In the genomic region with DNA sequence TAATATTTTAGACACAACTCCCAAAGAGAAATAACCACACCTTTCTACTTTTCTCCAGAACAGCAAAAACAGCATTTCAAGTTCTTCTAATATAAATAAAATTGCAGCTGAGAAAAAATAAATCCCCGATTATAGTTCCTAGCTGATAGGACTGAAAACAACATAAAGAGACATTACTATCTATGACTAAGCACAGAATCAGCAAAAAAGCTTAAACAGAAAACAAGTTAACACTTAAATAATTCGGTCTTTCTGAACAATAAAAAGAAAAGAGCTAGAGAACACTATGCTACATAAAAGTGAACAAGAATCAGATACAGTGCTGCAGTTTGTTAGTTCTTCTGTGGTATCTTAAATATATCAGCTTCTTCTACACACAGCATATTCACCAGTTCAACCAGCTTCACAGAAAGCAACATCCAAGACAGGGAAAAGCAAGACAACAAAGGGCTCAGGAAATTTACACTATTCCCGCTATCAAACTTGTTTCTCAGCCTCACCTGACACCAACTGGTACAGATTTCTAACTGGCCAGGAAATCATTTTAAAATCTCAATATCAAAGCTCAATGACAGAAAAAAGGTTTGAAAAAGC, we compare ENCODE assay signal across 14 cellular contexts. TPM values are rescaled to one million over a fixed set of nuclear protein-coding genes. Genes with fewer than 3 reads are reported as not detected.
DNase-seq lines count a peak whose midpoint lies in the region; ATAC-seq, FAIRE-seq and TF ChIP-seq lines count a peak whose summit lies in the region.
"Had no signal": no experiment of that assay in that cellular context is flagged by ENCODE, and none has a peak within 500 bp of the region (broad histone marks: within the 10 kb centered on the region; RNA-seq: fewer than 3 reads in every experiment).

No MANE protein-coding gene starts in this region.

- H3K9me3 ChIP-seq in A673 (ENCODE audit: low read depth, low read length, poor library complexity, severe bottlenecking) = no peaks in the 10 kb centered on the region
- no peaks in the 10 kb centered on the region for H3K9me3 ChIP-seq in MG63
- H3K9me3 ChIP-seq in right lobe of liver = no peaks in the 10 kb centered on the region
- no peaks in the 10 kb centered on the region for H3K9me3 ChIP-seq in testis
- H3K9me3 ChIP-seq: right atrium auricular region, transverse colon had no signal

- 64% methylated on average over 3 of the region's 3 CpGs for WGBS in right lobe of liver (ENCODE audit: insufficient coverage, low coverage, low lambda C conversion rate, missing lambda C conversion rate)
- 57 to 65% methylated on average over 3 of the region's 3 CpGs for WGBS in testis, 2 donors

- ATAC-seq in right lobe of liver = no peak
- ATAC-seq in stimulated activated effector memory CD8-positive, alpha-beta T cell treated with anti-CD3 and anti-CD28 coated beads, Interleukin-12 subunit alpha, Interleukin-12 subunit beta, amount 100 ng/mL, for 72 hours = no peak

- H3K27me3 ChIP-seq in A673 (replicated peaks; ENCODE audit: insufficient read depth, low read depth, low read length, poor library complexity) (no peaks in the 10 kb centered on the region), MG63 (no peaks in the 10 kb centered on the region), bronchial epithelial cell (ENCODE audit: control insufficient read depth, insufficient read depth, low read length) (no peaks in the 10 kb centered on the region), right lobe of liver (no peaks in the 10 kb centered on the region), testis (no peaks in the 10 kb centered on the region)
- H3K27me3 ChIP-seq: right atrium auricular region, transverse colon had no signal

- DNase-seq in A673 (ENCODE audit: low spot score) (peak; percentile 35), MG63 (no peak), bronchial epithelial cell (ENCODE audit: low read depth) (peak; percentile 56), mesothelial cell of epicardium (ENCODE audit: low spot score in 2 of 2, unreplicated experiment in 2 of 2) (no peak), right lobe of liver (no peak), testis (no peak)
- DNase-seq in central memory CD4-positive, alpha-beta T cell = no peak
- DNase-seq in stimulated activated effector memory CD8-positive, alpha-beta T cell treated with anti-CD3 and anti-CD28 coated beads, Interleukin-12 subunit alpha, Interleukin-12 subunit beta, amount 100 ng/mL, for 72 hours (ENCODE audit: low spot score in 2 of 2) = no peak
- DNase-seq: DMS79 treated with DMSO at 0.1 percent for 48 hours; effector CD8-positive, alpha-beta T cell; hypothalamus; MV-4-11; transverse colon had no signal

- TSS peak; percentile 38 for BruUV-seq in A673 (replicated peaks; lab: Mats Ljungman, UMichigan)

- CTCF ChIA-PET in A673 (lab: Charles Lee) = no interaction called here

- peaks cover 24% of the 10 kb centered on the region for H3K36me3 Mint-ChIP-seq in mesothelial cell of epicardium
- H3K36me3 Mint-ChIP-seq in stimulated activated effector memory CD8-positive, alpha-beta T cell treated with anti-CD3 and anti-CD28 coated beads, Interleukin-12 subunit alpha, Interleukin-12 subunit beta, amount 100 ng/mL, for 72 hours = peaks cover 41% of the 10 kb centered on the region

- H3K27ac Mint-ChIP-seq in mesothelial cell of epicardium = peak overlapping the region; percentile 97
- no peak overlapping the region for H3K27ac Mint-ChIP-seq in stimulated activated effector memory CD8-positive, alpha-beta T cell treated with anti-CD3 and anti-CD28 coated beads, Interleukin-12 subunit alpha, Interleukin-12 subunit beta, amount 100 ng/mL, for 72 hours

- no peak for FAIRE-seq in bronchial epithelial cell (lab: Jason Lieb, UNC)

- intact Hi-C loops in A673 (cut with micrococcal nuclease; ENCODE audit: unreplicated experiment) (no loop called here), right lobe of liver (cut with DNase I) (no loop called here), testis (cut with DNase I; ENCODE audit: low total_unique reads) (no loop called here)

- no peaks in the 10 kb centered on the region for H3K9me3 Mint-ChIP-seq in mesothelial cell of epicardium
- no peaks in the 10 kb centered on the region for H3K9me3 Mint-ChIP-seq in stimulated activated effector memory CD8-positive, alpha-beta T cell treated with anti-CD3 and anti-CD28 coated beads, Interleukin-12 subunit alpha, Interleukin-12 subunit beta, amount 100 ng/mL, for 72 hours

- H3K4me1 ChIP-seq in A673 (ENCODE audit: insufficient read depth, low read length, poor library complexity, severe bottlenecking) = peaks cover 26% of the 10 kb centered on the region
- H3K4me1 ChIP-seq in right lobe of liver = no peaks in the 10 kb centered on the region
- H3K4me1 ChIP-seq in testis = peaks cover 5% of the 10 kb centered on the region
- H3K4me1 ChIP-seq: right atrium auricular region had no signal

- H3K4me3 Mint-ChIP-seq in mesothelial cell of epicardium = peak overlapping the region; percentile 25
- no peak overlapping the region for H3K4me3 Mint-ChIP-seq in stimulated activated effector memory CD8-positive, alpha-beta T cell treated with anti-CD3 and anti-CD28 coated beads, Interleukin-12 subunit alpha, Interleukin-12 subunit beta, amount 100 ng/mL, for 72 hours

- POLR2A ChIA-PET in A673 (lab: Charles Lee; ENCODE audit: low non-redundant PET) = no interaction called here

- H3K4me1 Mint-ChIP-seq in mesothelial cell of epicardium = peaks cover 53% of the 10 kb centered on the region
- peaks cover 9% of the 10 kb centered on the region for H3K4me1 Mint-ChIP-seq in stimulated activated effector memory CD8-positive, alpha-beta T cell treated with anti-CD3 and anti-CD28 coated beads, Interleukin-12 subunit alpha, Interleukin-12 subunit beta, amount 100 ng/mL, for 72 hours

- no peak for TF ChIP-seq POLR2A in right lobe of liver (IDR thresholded peaks at IDR 0.05)
- TF ChIP-seq POLR2A in testis (IDR thresholded peaks at IDR 0.05) = no peak

- H3K27me3 Mint-ChIP-seq in mesothelial cell of epicardium (ENCODE audit: low read depth) = no peaks in the 10 kb centered on the region

- H3K27ac ChIP-seq in A673 (ENCODE audit: low read depth, low read length, poor library complexity, severe bottlenecking) (peak overlapping the region; percentile 65), right lobe of liver (peak overlapping the region in 1 of 3 donors; percentile 17), testis (peak overlapping the region in 1 of 2 donors; percentile 41)
- H3K27ac ChIP-seq: right atrium auricular region had no signal

- peak overlapping the region; percentile 1 for H3K4me3 ChIP-seq in A673 (ENCODE audit: low read depth, low read length, poor library complexity, severe bottlenecking)
- H3K4me3 ChIP-seq in MG63 = peak overlapping the region; percentile 25
- no peak overlapping the region for H3K4me3 ChIP-seq in bronchial epithelial cell (ENCODE audit: low read depth, low read length)
- no peak overlapping the region for H3K4me3 ChIP-seq in right lobe of liver
- no peak overlapping the region for H3K4me3 ChIP-seq in testis
- H3K4me3 ChIP-seq: right atrium auricular region, transverse colon had no signal

- TF ChIP-seq CTCF in A673 (conservative IDR thresholded peaks at IDR 0.05; ENCODE audit: low read depth, low read length) (no peak), bronchial epithelial cell (IDR thresholded peaks at IDR 0.05; ENCODE audit: insufficient read depth, low read length, severe bottlenecking) (no peak), mesothelial cell of epicardium (IDR thresholded peaks at IDR 0.05; ENCODE audit: unreplicated experiment) (no peak), right lobe of liver (IDR thresholded peaks at IDR 0.05) (no peak), testis (IDR thresholded peaks at IDR 0.05) (no peak)

- H3K36me3 ChIP-seq in A673 (ENCODE audit: insufficient read depth, low read length, poor library complexity, severe bottlenecking) = no peaks in the 10 kb centered on the region
- H3K36me3 ChIP-seq in MG63 = peaks cover 43% of the 10 kb centered on the region
- peaks cover 3% of the 10 kb centered on the region for H3K36me3 ChIP-seq in bronchial epithelial cell (ENCODE audit: control insufficient read depth, insufficient read depth, low read length)
- H3K36me3 ChIP-seq in right lobe of liver = no peaks in the 10 kb centered on the region
- no peaks in the 10 kb centered on the region for H3K36me3 ChIP-seq in testis (ENCODE audit: low read depth, missing control alignments)
- H3K36me3 ChIP-seq: right atrium auricular region, transverse colon had no signal

RNA-seq across cellular contexts. Expression of gene FEZ2, which starts 28.6 kb away (rescaled TPM):
- 57.5 and 62.9 TPM in 2 replicates for total RNA-seq in A673 (2021)
- 37.8 and 38.3 TPM in 2 replicates for total RNA-seq in MG63 (2014; rRNA removed; shearing (Covaris generic); ENCODE audit: low replicate concordance)
- total RNA-seq in bronchial epithelial cell = 46.3 and 57.0 TPM in 2 replicates
- 60.4 to 64.6 TPM (median 64.5 TPM) in 3 replicates for total RNA-seq in mesothelial cell of epicardium
- 10 to 100 TPM; 11.1 to 22.2 (median 18.7) TPM for total RNA-seq in right lobe of liver
- 10 to 100 TPM; 56.6 to 63.6 TPM for total RNA-seq in testis
- 46.2 TPM for polyA plus RNA-seq in testis (ENCODE audit: insufficient read depth, low read depth, low replicate concordance)

Comparison
In these comparisons a context has a peak if more than half of its experiments do, and no peak if none do; other contexts are left out.
1. DNase-seq: peak in A673 (single experiment) and bronchial epithelial cell (single experiment); none in MG63 (single experiment), mesothelial cell of epicardium (0 of 2), central memory CD4-positive, alpha-beta T cell (single experiment), right lobe of liver (0 of 3), testis (single experiment) and stimulated activated effector memory CD8-positive, alpha-beta T cell treated with anti-CD3 and anti-CD28 coated beads, Interleukin-12 subunit alpha, Interleukin-12 subunit beta, amount 100 ng/mL, for 72 hours (0 of 2).
2. H3K4me3 ChIP-seq: peak in A673 (single experiment) and MG63 (single experiment); none in bronchial epithelial cell (single experiment), right lobe of liver (0 of 3) and testis (0 of 2).